Comparison of ENCODE assay signal across 8 cellular contexts in genomic region chr1:77759090-77760028, GRCh38. TPM values are rescaled to one million over a fixed set of nuclear protein-coding genes. Genes with fewer than 3 reads are reported as not detected.
DNase-seq lines count a peak whose midpoint lies in the region; ATAC-seq and TF ChIP-seq lines count a peak whose summit lies in the region.

TSS of gene USP33 (minus strand) at chr1:77759852. CDS start at chr1:77741697, 18,155 bp downstream.

- peak within 1 kb of the TSS; percentile 90 for H3K4me3 ChIP-seq in Jurkat, Clone E6-1 (ENCODE audit: low read length)
- peak within 1 kb of the TSS; percentile 86 to 100 (median 90) for H3K4me3 ChIP-seq in fibroblast of lung (replicated peaks in 1 of 4; ENCODE audit: control extremely low read depth in 1 of 4, insufficient read depth in 1 of 4, low read depth in 3 of 4, low read length in 4 of 4)

- no peaks in the 10 kb centered on the region for H3K36me3 ChIP-seq in fibroblast of lung (ENCODE audit: control insufficient read depth, insufficient read depth, low read length)

- no peaks in the 10 kb centered on the region for H3K9me3 Mint-ChIP-seq in activated T-helper 1 cell treated with anti-CD3 and anti-CD28 coated beads, Interleukin-12 subunit alpha, Interleukin-12 subunit beta, Interleukin-2, Interleukin-4 antibody, amounts not matched to agents 30 ng/mL and 10 ng/mL and 1 ng/mL, durations not matched to agents 14 hours and 24 hours and 36 hours
- H3K9me3 Mint-ChIP-seq in naive thymus-derived CD8-positive, alpha-beta T cell: no peaks in the 10 kb centered on the region

- peak within 1 kb of the TSS; percentile 85 for H3K27ac ChIP-seq in fibroblast of lung (ENCODE audit: insufficient read depth, low read length)

- peaks cover 2% of the 10 kb centered on the region for H3K4me1 ChIP-seq in fibroblast of lung (ENCODE audit: control insufficient read depth, extremely low read depth, insufficient read depth, low read length)

- H3K36me3 Mint-ChIP-seq in activated T-helper 1 cell treated with anti-CD3 and anti-CD28 coated beads, Interleukin-12 subunit alpha, Interleukin-12 subunit beta, Interleukin-2, Interleukin-4 antibody, amounts not matched to agents 30 ng/mL and 10 ng/mL and 1 ng/mL, durations not matched to agents 14 hours and 24 hours and 36 hours (ENCODE audit: low read depth): peaks cover 5% of the 10 kb centered on the region
- no peaks in the 10 kb centered on the region for H3K36me3 Mint-ChIP-seq in naive thymus-derived CD8-positive, alpha-beta T cell

- H3K9ac ChIP-seq in fibroblast of lung (ENCODE audit: insufficient read depth, low read length): peak within 1 kb of the TSS; percentile 88

- TF ChIP-seq CTCF in fibroblast of lung (conservative IDR thresholded peaks at IDR 0.05 in 1 of 2, IDR thresholded peaks at IDR 0.05 in 1 of 2; ENCODE audit: low read depth in 1 of 2, low read length in 2 of 2): no peak

- intact Hi-C loops in activated T-helper 1 cell treated with anti-CD3 and anti-CD28 coated beads, Interleukin-12 subunit alpha, Interleukin-12 subunit beta, Interleukin-2, Interleukin-4 antibody, amounts not matched to agents 30 ng/mL and 10 ng/mL and 1 ng/mL, durations not matched to agents 14 hours and 24 hours and 36 hours (cut with micrococcal nuclease): loop anchor here (1.0 to 10.0 kb wide), 5 partner anchors 20 to 545 kb away; partner anchors contain the start of genes FUBP1, MIGA1 and PIGK

- no peaks in the 10 kb centered on the region for H4K20me1 ChIP-seq in fibroblast of lung (ENCODE audit: control insufficient read depth, extremely low read depth, insufficient read depth, low read length)

- DNase-seq in DMS79 (lab: John Stamatoyannopoulos, UW) (peak; percentile 53), RKO (ENCODE audit: low spot score) (peak; percentile 82), fibroblast of lung (ENCODE audit: low read depth in 2 of 2) (peak; percentile 71 to 72)
- peak; percentile 73 for DNase-seq in Jurkat, Clone E6-1 (ENCODE audit: low read depth, low spot score)
- peak; percentile 89 for DNase-seq in activated T-helper 1 cell treated with anti-CD3 and anti-CD28 coated beads, Interleukin-12 subunit alpha, Interleukin-12 subunit beta, Interleukin-2, Interleukin-4 antibody, amounts not matched to agents 30 ng/mL and 10 ng/mL and 1 ng/mL, durations not matched to agents 14 hours and 24 hours and 36 hours (ENCODE audit: low spot score)
- peak; percentile 82 to 95 (median 92) for DNase-seq in naive thymus-derived CD8-positive, alpha-beta T cell
- peak; percentile 80 for DNase-seq in stimulated activated naive CD4-positive, alpha-beta T cell treated with Interleukin-2 at 50 U/mL for 16 hours (lab: John Stamatoyannopoulos, UW)

- peaks cover 2% of the 10 kb centered on the region for H3K27me3 Mint-ChIP-seq in activated T-helper 1 cell treated with anti-CD3 and anti-CD28 coated beads, Interleukin-12 subunit alpha, Interleukin-12 subunit beta, Interleukin-2, Interleukin-4 antibody, amounts not matched to agents 30 ng/mL and 10 ng/mL and 1 ng/mL, durations not matched to agents 14 hours and 24 hours and 36 hours (ENCODE audit: insufficient read depth)
- H3K27me3 Mint-ChIP-seq in naive thymus-derived CD8-positive, alpha-beta T cell: no peaks in the 10 kb centered on the region

- no peaks in the 10 kb centered on the region for H3K9me3 ChIP-seq in fibroblast of lung (ENCODE audit: control insufficient read depth, insufficient read depth, low read depth, low read length)

- peak within 1 kb of the TSS; percentile 87 for H3K4me2 ChIP-seq in fibroblast of lung (ENCODE audit: extremely low read depth, insufficient read depth, low read length)

- peaks cover 28% of the 10 kb centered on the region for H3K4me1 Mint-ChIP-seq in activated T-helper 1 cell treated with anti-CD3 and anti-CD28 coated beads, Interleukin-12 subunit alpha, Interleukin-12 subunit beta, Interleukin-2, Interleukin-4 antibody, amounts not matched to agents 30 ng/mL and 10 ng/mL and 1 ng/mL, durations not matched to agents 14 hours and 24 hours and 36 hours (ENCODE audit: low read depth)
- peaks cover 24 to 50% (median 37%) of the 10 kb centered on the region in 4 donors for H3K4me1 Mint-ChIP-seq in naive thymus-derived CD8-positive, alpha-beta T cell

- peak within 1 kb of the TSS; percentile 92 for H3K4me3 Mint-ChIP-seq in activated T-helper 1 cell treated with anti-CD3 and anti-CD28 coated beads, Interleukin-12 subunit alpha, Interleukin-12 subunit beta, Interleukin-2, Interleukin-4 antibody, amounts not matched to agents 30 ng/mL and 10 ng/mL and 1 ng/mL, durations not matched to agents 14 hours and 24 hours and 36 hours
- peak within 1 kb of the TSS; percentile 86 to 97 (median 92) for H3K4me3 Mint-ChIP-seq in naive thymus-derived CD8-positive, alpha-beta T cell

- peak within 1 kb of the TSS; percentile 71 for H2AFZ ChIP-seq in fibroblast of lung (ENCODE audit: low read length)

- no peaks in the 10 kb centered on the region for H3K27me3 ChIP-seq in fibroblast of lung (ENCODE audit: control insufficient read depth, insufficient read depth, low read length)

- H3K27ac Mint-ChIP-seq in activated T-helper 1 cell treated with anti-CD3 and anti-CD28 coated beads, Interleukin-12 subunit alpha, Interleukin-12 subunit beta, Interleukin-2, Interleukin-4 antibody, amounts not matched to agents 30 ng/mL and 10 ng/mL and 1 ng/mL, durations not matched to agents 14 hours and 24 hours and 36 hours: peak within 1 kb of the TSS; percentile 88
- H3K27ac Mint-ChIP-seq in naive thymus-derived CD8-positive, alpha-beta T cell: peak within 1 kb of the TSS; percentile 82 to 97 (median 92)

- POLR2A ChIA-PET in naive thymus-derived CD8-positive, alpha-beta T cell (lab: Charles Lee): interaction anchor here (1.1 to 2.4 kb wide), 4 partner anchors 20 to 245 kb away, joined by 4 to 22 read pairs (median 8); partner anchors contain the start of genes DNAJB4, FUBP1, MIGA1 and ZZZ3

- peak; percentile 94 for ATAC-seq in GM21619 (IDR thresholded peaks at IDR 0.05; ENCODE audit: unreplicated experiment)
- ATAC-seq in naive thymus-derived CD8-positive, alpha-beta T cell: peak; percentile 93

- peaks cover 48% of the 10 kb centered on the region for H3K79me2 ChIP-seq in fibroblast of lung (ENCODE audit: control insufficient read depth, insufficient read depth, low read length)

RNA-seq across cellular contexts. Expression of gene USP33, which starts in this region (rescaled TPM):
- polyA plus RNA-seq in Jurkat, Clone E6-1 (2012; ENCODE audit: insufficient read depth, insufficient read length): 21.0 TPM
- total RNA-seq in activated T-helper 1 cell treated with anti-CD3 and anti-CD28 coated beads, Interleukin-12 subunit alpha, Interleukin-12 subunit beta, Interleukin-2, Interleukin-4 antibody, amounts not matched to agents 30 ng/mL and 10 ng/mL and 1 ng/mL, durations not matched to agents 14 hours and 24 hours and 36 hours: 49.9 and 53.1 TPM in 2 replicates
- total RNA-seq in fibroblast of lung: 110 and 126 TPM in 2 replicates
- 47.1 and 63.7 TPM in 2 replicates for polyA plus RNA-seq in fibroblast of lung
- polyA plus RNA-seq in fibroblast of lung (2012): 28.9 and 37.0 TPM in 2 replicates
- 6.6 and 8.5 TPM in 2 replicates for polyA minus RNA-seq in fibroblast of lung (ENCODE audit: low replicate concordance)
- 100 to 1,000 TPM; 103 to 104 TPM for total RNA-seq in naive thymus-derived CD8-positive, alpha-beta T cell
- polyA plus RNA-seq in naive thymus-derived CD8-positive, alpha-beta T cell: 10 to 100 TPM; 35.3 to 37.6 (median 35.8) TPM

Comparison
In these comparisons a context has a peak if more than half of its experiments do, and no peak if none do; other contexts are left out.
1. Peak in every context shown above with its lines: DNase-seq, ATAC-seq, H3K4me3 ChIP-seq and H3K27ac ChIP-seq.